ENCODE assay signal across 18 cellular contexts in the genomic region with DNA sequence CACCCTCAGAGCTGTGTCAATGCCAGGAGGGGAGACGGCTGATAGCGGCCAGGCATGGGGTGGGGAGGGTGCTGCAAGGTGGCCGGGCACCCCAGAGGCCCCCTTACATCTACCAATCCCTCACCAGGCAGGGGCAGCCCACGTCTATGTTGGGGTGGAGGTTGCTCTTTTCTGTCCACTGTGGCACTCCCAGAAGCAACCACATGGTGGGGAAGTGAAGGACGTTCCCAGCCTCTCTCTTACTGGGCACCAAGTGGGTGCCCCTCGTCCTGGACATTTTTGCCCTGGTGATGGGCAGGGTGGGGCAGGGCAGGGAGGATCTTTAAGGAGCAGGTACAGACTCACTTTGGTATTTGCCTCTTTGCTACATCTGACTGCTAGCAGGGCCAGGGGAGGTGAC. TPM values are rescaled to one million over a fixed set of nuclear protein-coding genes. Genes with fewer than 3 reads are reported as not detected.
A peak's percentile ranks its signal among the peaks of the same experiment; 100 is the strongest.
DNase-seq lines count a peak whose midpoint lies in the region; ATAC-seq, FAIRE-seq and TF ChIP-seq lines count a peak whose summit lies in the region.
"Had no signal": no experiment of that assay in that cellular context is flagged by ENCODE, and none has a peak within 500 bp of the region (broad histone marks: within the 10 kb centered on the region; RNA-seq: fewer than 3 reads in every experiment).

No MANE protein-coding gene starts in this region.

- H3K9me3 Mint-ChIP-seq in naive thymus-derived CD4-positive, alpha-beta T cell = peaks cover 0 to 2% (median 0%) of the 10 kb centered on the region in 11 donors

- H3K36me3 ChIP-seq in BLaER1 = peaks cover 21% of the 10 kb centered on the region
- H3K36me3 ChIP-seq in pancreas = peaks cover 0 to 15% (median 0%) of the 10 kb centered on the region in 3 donors
- no peaks in the 10 kb centered on the region for H3K36me3 ChIP-seq in naive thymus-derived CD4-positive, alpha-beta T cell (ENCODE audit: control insufficient read depth in 2 of 3, insufficient read depth in 3 of 3, low read length in 3 of 3)
- H3K36me3 ChIP-seq: uterus had no signal

- no peak overlapping the region for H3K27ac ChIP-seq in BLaER1
- peak overlapping the region; percentile 31 to 62 (median 39) for H3K27ac ChIP-seq in pancreas
- no peak overlapping the region for H3K27ac ChIP-seq in naive thymus-derived CD4-positive, alpha-beta T cell (ENCODE audit: low read depth, low read length)
- H3K27ac ChIP-seq: SK-N-MC, uterus had no signal

- H3K9me3 ChIP-seq in BLaER1 (peaks cover 19% of the 10 kb centered on the region), pancreas (no peaks in the 10 kb centered on the region)
- no peaks in the 10 kb centered on the region for H3K9me3 ChIP-seq in naive thymus-derived CD4-positive, alpha-beta T cell (ENCODE audit: control insufficient read depth in 2 of 3, low read length in 3 of 3)
- H3K9me3 ChIP-seq: uterus had no signal

- peaks cover 0 to 16% (median 0%) of the 10 kb centered on the region in 5 donors for H3K36me3 Mint-ChIP-seq in naive thymus-derived CD4-positive, alpha-beta T cell

- no peaks in the 10 kb centered on the region for H3K27me3 ChIP-seq in BLaER1
- H3K27me3 ChIP-seq in pancreas = no peaks in the 10 kb centered on the region
- H3K27me3 ChIP-seq in naive thymus-derived CD4-positive, alpha-beta T cell (ENCODE audit: control insufficient read depth in 2 of 2, insufficient read depth in 2 of 2, low read length in 2 of 2) = no peaks in the 10 kb centered on the region
- H3K27me3 ChIP-seq: uterus had no signal

- WGBS in pancreas, 2 donors = 25 to 32% methylated on average over 6 of the region's 6 CpGs

- TF ChIP-seq CTCF in NB4 (IDR thresholded peaks at IDR 0.05; ENCODE audit: low read depth, low read length) = peak; percentile 13
- TF ChIP-seq CTCF in epithelial cell of esophagus (IDR thresholded peaks at IDR 0.05; ENCODE audit: insufficient read depth, low read depth, low read length, missing control alignments) = peak; percentile 42
- peak in 1 of 4 donors; percentile 13 for TF ChIP-seq CTCF in pancreas (IDR thresholded peaks at IDR 0.05)

- POLR2A ChIA-PET in naive thymus-derived CD4-positive, alpha-beta T cell (lab: Charles Lee) = no interaction called here

- ATAC-seq in pancreas (peak; percentile 45 to 55 (median 46)), GM18498 (IDR thresholded peaks at IDR 0.05; ENCODE audit: unreplicated experiment) (no peak)
- ATAC-seq in naive thymus-derived CD4-positive, alpha-beta T cell = no peak

- peaks cover 0 to 3% (median 0%) of the 10 kb centered on the region in 5 donors for H3K27me3 Mint-ChIP-seq in naive thymus-derived CD4-positive, alpha-beta T cell
- H3K27me3 Mint-ChIP-seq: B cell, naive B cell had no signal

- CTCF ChIA-PET in naive thymus-derived CD4-positive, alpha-beta T cell (lab: Charles Lee) = no interaction called here

- H3K4me2 ChIP-seq in BLaER1 = peak overlapping the region; percentile 31; the same call in 1 of the 2 replicates

- H3K4me3 ChIP-seq in BLaER1 (no peak overlapping the region), NB4 (ENCODE audit: low read depth, low read length) (no peak overlapping the region), epithelial cell of esophagus (ENCODE audit: low read length) (no peak overlapping the region), pancreas (no peak overlapping the region)
- no peak overlapping the region for H3K4me3 ChIP-seq in naive thymus-derived CD4-positive, alpha-beta T cell (ENCODE audit: low read length)
- H3K4me3 ChIP-seq: SK-N-MC, uterus had no signal

- no peak overlapping the region for H3K27ac Mint-ChIP-seq in naive thymus-derived CD4-positive, alpha-beta T cell
- H3K27ac Mint-ChIP-seq: B cell had no signal

- TF ChIP-seq POLR2A in NB4 (IDR thresholded peaks at IDR 0.05; ENCODE audit: extremely low read depth, insufficient read length) = no peak

- H3K4me1 ChIP-seq in BLaER1 (peaks cover 77% of the 10 kb centered on the region), pancreas (peaks cover 5 to 11% (median 7%) of the 10 kb centered on the region in 3 donors)
- H3K4me1 ChIP-seq in naive thymus-derived CD4-positive, alpha-beta T cell (ENCODE audit: control insufficient read depth in 2 of 2, insufficient read depth in 2 of 2, low read length in 2 of 2) = peaks cover 0 to 5% of the 10 kb centered on the region in 2 donors
- H3K4me1 ChIP-seq: uterus had no signal

- H4K20me1 ChIP-seq in BLaER1 = peaks cover 45% of the 10 kb centered on the region; the same call in 1 of the 2 replicates

- no peak for FAIRE-seq in pancreas (lab: Jason Lieb, UNC)
- FAIRE-seq: G401.6, small intestine had no signal

- DNase-seq in NB4 (ENCODE audit: low read depth) (no peak), epithelial cell of esophagus (ENCODE audit: low read depth) (no peak), pancreas (peak in 1 of 6 donors; percentile 29), NCI-H2196 treated with DMSO at 0.1 percent for 48 hours (lab: John Stamatoyannopoulos, UW; ENCODE audit: unreplicated experiment) (no peak)
- no peak for DNase-seq in naive thymus-derived CD4-positive, alpha-beta T cell
- no peak for DNase-seq in activated naive CD4-positive, alpha-beta T cell (lab: John Stamatoyannopoulos, UW)
- DNase-seq: activated CD4-positive, CD25-positive, alpha-beta regulatory T cell treated with anti-CD3 and anti-CD28 coated beads, Interleukin-2, amount 50 U/mL, for 72 hours; activated T-cell treated with anti-CD3 and anti-CD28 coated beads, Interleukin-2, amount 50 U/mL, for 48 hours; naive B cell; NCI-H748 treated with DMSO at 0.1 percent for 48 hours; small intestine had no signal

- H3K4me1 Mint-ChIP-seq in naive thymus-derived CD4-positive, alpha-beta T cell = peaks cover 0 to 11% (median 3%) of the 10 kb centered on the region in 7 donors
- H3K4me1 Mint-ChIP-seq: B cell had no signal

- intact Hi-C loops in pancreas (cut with DNase I) = no loop called here
- intact Hi-C loops in naive thymus-derived CD4-positive, alpha-beta T cell (cut with micrococcal nuclease) = no loop called here

- no peak overlapping the region for H3K4me3 Mint-ChIP-seq in naive thymus-derived CD4-positive, alpha-beta T cell
- H3K4me3 Mint-ChIP-seq: B cell, brain had no signal

- no peak overlapping the region for H3K9ac ChIP-seq in BLaER1

RNA-seq across cellular contexts. Expression of a gene that starts 47.5 kb away (rescaled TPM):
- 10 to 100 TPM; 14.8 to 24.7 (median 22.2) TPM for total RNA-seq in pancreas
- polyA plus RNA-seq in pancreas = 1 to 10 TPM; 7.9 to 8.5 TPM
- 1 to 10 TPM in 4 of 5 experiments, under 1 TPM in 1; 0.87 to 4.2 (median 2.4) TPM for total RNA-seq in naive thymus-derived CD4-positive, alpha-beta T cell
- polyA plus RNA-seq in naive thymus-derived CD4-positive, alpha-beta T cell = 1 to 10 TPM in 1 of 2 donors, under 1 TPM in 1; 0.30 to 1.1 TPM

Comparison
In these comparisons a context has a peak if more than half of its experiments do, and no peak if none do; other contexts are left out.
1. H3K27ac ChIP-seq: peak in pancreas (4 of 4); none in BLaER1 (single experiment) and naive thymus-derived CD4-positive, alpha-beta T cell (single experiment).
2. ATAC-seq: peak in pancreas (4 of 4); none in naive thymus-derived CD4-positive, alpha-beta T cell (single experiment) and GM18498 (single experiment).